ENCODE assay signal across 19 cellular contexts in genomic region chr16:29232811-29233704, GRCh38.
"Had no signal": no experiment of that assay in that cellular context is flagged by ENCODE, and none has a peak within 500 bp of the region (broad histone marks: within the 10 kb centered on the region; RNA-seq: fewer than 3 reads in every experiment).

No MANE protein-coding gene starts in this region.

- DNase-seq: activated B cell treated with CpG ODN at 0.5 μM for 24 hours; activated CD4-positive, alpha-beta T cell treated with anti-CD3 and anti-CD28 coated beads for 36 hours; activated CD4-positive, alpha-beta T cell treated with anti-CD3 and anti-CD28 coated beads, Interleukin-2, amount 50 U/mL, for 4 hours; activated naive CD4-positive, alpha-beta T cell treated with Interleukin-2 at 50 U/mL for 16 hours; activated T-cell treated with anti-CD3 and anti-CD28 coated beads, Interleukin-2, amount 50 U/mL, for 1 hour; cortex of kidney; endodermal cell; hypothalamus; lower lobe of right lung; naive thymus-derived CD4-positive, alpha-beta T cell; retina; stimulated activated CD4-positive, alpha-beta T cell treated with anti-CD3 and anti-CD28 coated beads, Interleukin-1b, Interleukin-23, amount 100 ng/mL, for 48 hours; T1000; testis; trophoblast cell had no signal

- H3K27ac Mint-ChIP-seq: activated B cell treated with CpG ODN at 0.5 μM for 24 hours; activated CD4-positive, alpha-beta T cell treated with anti-CD3 and anti-CD28 coated beads for 36 hours; endodermal cell; progenitor cell of endocrine pancreas; T-helper 1 cell treated with Interleukin-12 subunit alpha and Interleukin-12 subunit beta and Interleukin-4 antibody, amounts not matched to agents 30 μg/mL and 1 μg/mL, for 36 hours had no signal

- H3K4me3 Mint-ChIP-seq: activated B cell treated with CpG ODN at 0.5 μM for 24 hours; activated CD4-positive, alpha-beta T cell treated with anti-CD3 and anti-CD28 coated beads for 36 hours; endodermal cell; naive thymus-derived CD4-positive, alpha-beta T cell; neural crest cell; T-helper 1 cell treated with Interleukin-12 subunit alpha and Interleukin-12 subunit beta and Interleukin-4 antibody, amounts not matched to agents 30 μg/mL and 1 μg/mL, for 36 hours had no signal

- H3K27ac ChIP-seq: gastroesophageal sphincter, lower lobe of right lung, testis had no signal

- H3K36me3 ChIP-seq: gastroesophageal sphincter, lower lobe of right lung had no signal

- H3K4me1 ChIP-seq: lower lobe of right lung had no signal

- H3K4me1 Mint-ChIP-seq: activated CD4-positive, alpha-beta T cell treated with anti-CD3 and anti-CD28 coated beads for 36 hours had no signal

- H3K27me3 Mint-ChIP-seq: activated B cell treated with CpG ODN at 0.5 μM for 24 hours; activated CD4-positive, alpha-beta T cell treated with anti-CD3 and anti-CD28 coated beads for 36 hours; naive thymus-derived CD4-positive, alpha-beta T cell had no signal

- H3K9me3 Mint-ChIP-seq: activated B cell treated with CpG ODN at 0.5 μM for 24 hours; endodermal cell; naive thymus-derived CD4-positive, alpha-beta T cell; neural crest cell; T-helper 1 cell treated with Interleukin-12 subunit alpha and Interleukin-12 subunit beta and Interleukin-4 antibody, amounts not matched to agents 30 μg/mL and 1 μg/mL, for 36 hours had no signal

- H3K27me3 ChIP-seq: gastroesophageal sphincter, testis had no signal

- ATAC-seq: activated CD4-positive, alpha-beta T cell treated with anti-CD3 and anti-CD28 coated beads for 36 hours; gastroesophageal sphincter; lower lobe of right lung; naive thymus-derived CD4-positive, alpha-beta T cell had no signal

- H3K9me3 ChIP-seq: gastroesophageal sphincter, lower lobe of right lung, testis had no signal

- H3K4me3 ChIP-seq: gastroesophageal sphincter, lower lobe of right lung, testis had no signal
